Comparison of ENCODE assay signal across 1 cellular context in the genomic region with DNA sequence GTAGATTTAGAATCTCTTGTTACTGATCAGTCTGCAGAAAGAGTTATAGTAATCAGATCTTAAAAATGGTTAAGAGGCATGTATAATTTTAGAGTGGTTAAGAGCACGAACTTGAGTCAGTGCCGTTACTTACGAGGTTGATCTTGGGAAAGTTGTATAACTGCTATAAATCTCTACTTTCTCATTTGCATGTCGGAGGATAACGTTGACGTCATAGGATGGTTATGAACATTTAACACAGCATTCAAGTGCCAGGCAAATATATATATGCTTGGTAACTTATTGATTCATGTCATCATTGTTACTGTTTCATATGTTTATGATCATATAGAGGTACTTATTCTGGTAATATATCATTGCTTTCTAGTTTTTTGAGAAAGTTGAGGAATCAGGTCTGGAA.
TF ChIP-seq lines count a peak whose summit lies in the region.

No MANE protein-coding gene starts in this region.

TF ChIP-seq in HepG2, 621 proteins besides CTCF, POLR2A, EP300 and RAD21:
- TF ChIP-seq ATF7 (IDR thresholded peaks at IDR 0.05) (peak; percentile 83), ATF7 (CRISPR knock-in tag; IDR thresholded peaks at IDR 0.05) (no peak), CREB1 (IDR thresholded peaks at IDR 0.05) (peak; percentile 80), CREB1 (CRISPR knock-in tag; IDR thresholded peaks at IDR 0.05) (no peak), ZNF761 (CRISPR knock-in tag; conservative IDR thresholded peaks at IDR 0.05) (no peak)
